In the genomic region with DNA sequence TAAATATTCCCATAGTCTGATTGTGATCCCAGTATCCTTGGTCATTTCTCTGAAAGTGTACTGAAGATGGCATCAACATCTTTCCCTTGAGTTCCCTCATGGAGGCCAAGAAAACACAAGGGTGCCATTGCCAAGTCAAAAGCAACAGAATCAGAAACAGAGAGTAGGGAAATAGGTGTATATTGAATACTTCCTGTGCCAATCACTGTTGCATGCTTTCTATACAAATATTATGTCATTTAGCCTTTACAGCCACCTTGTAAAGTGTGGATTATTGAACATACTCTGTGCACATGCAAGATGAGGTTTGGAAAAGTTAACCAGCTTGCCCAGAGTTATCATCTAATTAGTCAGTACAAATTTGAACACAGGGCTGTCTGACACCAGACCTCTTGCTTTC, we compare ENCODE assay signal across 22 cellular contexts.
"Had no signal": no experiment of that assay in that cellular context is flagged by ENCODE, and none has a peak within 500 bp of the region (broad histone marks: within the 10 kb centered on the region; RNA-seq: fewer than 3 reads in every experiment).

No MANE protein-coding gene starts in this region.

- H3K79me2 ChIP-seq: hepatocyte had no signal

- H3K4me2 ChIP-seq: hepatocyte had no signal

- DNase-seq: dermis blood vessel endothelial cell; dorsolateral prefrontal cortex; effector CD4-positive, alpha-beta T cell; effector memory CD4-positive, alpha-beta T cell; foreskin keratinocyte; heart left ventricle; hypothalamus; immature natural killer cell; islet precursor cell; kidney; kidney glomerular epithelial cell; left lung; left ventricle myocardium superior; lower lobe of right lung; mesenchymal stem cell; midbrain; naive B cell; naive thymus-derived CD8-positive, alpha-beta T cell had no signal

- H3K27me3 ChIP-seq: dorsolateral prefrontal cortex, esophagus muscularis mucosa, foreskin keratinocyte, gastroesophageal sphincter, heart left ventricle, hepatocyte, left lung had no signal

- H3K27ac ChIP-seq: coronary artery, dorsolateral prefrontal cortex, esophagus muscularis mucosa, foreskin keratinocyte, gastroesophageal sphincter, heart left ventricle, hepatocyte, left lung, lower lobe of right lung had no signal

- ATAC-seq: foreskin keratinocyte; gastroesophageal sphincter; heart left ventricle; left lung; left ventricle myocardium superior; lower lobe of right lung; naive thymus-derived CD8-positive, alpha-beta T cell had no signal

- H3K4me1 ChIP-seq: esophagus muscularis mucosa, foreskin keratinocyte, gastroesophageal sphincter, heart left ventricle, left lung, lower lobe of right lung had no signal

- H3K4me3 ChIP-seq: coronary artery, dorsolateral prefrontal cortex, esophagus muscularis mucosa, gastroesophageal sphincter, heart left ventricle, hepatocyte, left lung, lower lobe of right lung had no signal

- H3K9me3 ChIP-seq: esophagus muscularis mucosa had no signal
